ENCODE assay signal across 3 cellular contexts in genomic region chr2:129945557-129945956, GRCh38.
"Had no signal": no experiment of that assay in that cellular context is flagged by ENCODE, and none has a peak within 500 bp of the region (broad histone marks: within the 10 kb centered on the region; RNA-seq: fewer than 3 reads in every experiment).

No MANE protein-coding gene starts in this region.

- DNase-seq: GDM1, GF-D8 had no signal

- H3K4me3 ChIP-seq: GM12878 had no signal
